11 cellular contexts compared by ENCODE assay signal in the genomic region with DNA sequence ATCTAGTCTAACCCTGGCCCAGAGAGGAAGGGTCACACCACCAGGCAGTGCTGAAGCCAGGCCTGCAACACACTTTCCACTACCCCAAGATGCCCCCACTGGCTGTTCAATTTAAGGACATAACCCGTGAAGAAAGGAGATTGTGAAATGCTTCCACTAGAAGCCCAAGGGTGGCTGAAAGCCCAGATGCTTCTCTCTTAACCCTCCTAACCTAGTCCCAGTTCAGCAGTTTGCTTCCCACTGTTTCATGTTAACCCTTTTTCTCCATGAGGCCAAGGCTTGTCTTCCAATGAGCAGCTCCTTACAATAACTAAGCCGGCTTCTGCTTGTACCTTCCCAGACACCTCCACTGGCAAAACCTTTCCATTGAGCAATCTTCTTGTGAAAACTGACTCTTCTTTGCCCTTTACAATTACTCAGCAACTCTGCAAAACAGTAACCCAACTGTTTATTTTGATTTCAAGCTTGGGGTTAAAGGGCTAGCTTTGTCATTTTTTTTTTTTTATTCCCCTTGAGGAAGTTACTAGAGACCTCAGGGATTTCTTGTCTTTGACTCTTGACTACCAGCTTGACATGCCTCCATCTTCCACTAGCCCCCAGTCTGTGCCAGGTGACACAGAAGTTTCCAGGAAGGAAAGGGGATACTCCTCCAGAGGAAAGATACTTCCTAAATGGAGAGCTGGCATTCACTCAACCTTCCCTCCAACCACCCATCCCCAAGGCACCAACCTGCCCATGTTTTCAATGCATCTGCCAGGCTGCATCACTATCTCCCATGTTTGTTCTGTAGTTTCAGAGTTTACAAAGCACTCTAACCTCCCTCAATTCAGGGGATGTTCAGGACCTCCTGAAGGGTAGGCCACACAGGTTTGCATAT.
DNase-seq lines count a peak whose midpoint lies in the region; ATAC-seq and TF ChIP-seq lines count a peak whose summit lies in the region.
"Had no signal": no experiment of that assay in that cellular context is flagged by ENCODE, and none has a peak within 500 bp of the region (broad histone marks: within the 10 kb centered on the region; RNA-seq: fewer than 3 reads in every experiment).

No MANE protein-coding gene starts in this region.

- H2AFZ ChIP-seq in SK-N-SH (ENCODE audit: low read depth), result no peak overlapping the region

- H3K27ac ChIP-seq in upper lobe of left lung (peak overlapping the region; percentile 33 to 81 (median 63)), SK-N-SH (ENCODE audit: low read depth in 2 of 2, low read length in 1 of 2) (no peak overlapping the region)
- H3K27ac ChIP-seq: thoracic aorta, WERI-Rb-1 had no signal

- peak; percentile 59 to 76 for ATAC-seq in upper lobe of left lung (ENCODE audit: low FRiP score in 2 of 2)
- ATAC-seq in HG03159 (IDR thresholded peaks at IDR 0.05; ENCODE audit: unreplicated experiment), result no peak

- H3K9me2 ChIP-seq in SK-N-SH, result no peaks in the 10 kb centered on the region

- H3K4me3 ChIP-seq in astrocyte of the cerebellum (ENCODE audit: low read depth, low read length) (no peak overlapping the region), upper lobe of left lung (no peak overlapping the region), SK-N-SH (ENCODE audit: low read depth in 2 of 2, low read length in 1 of 2) (no peak overlapping the region)
- H3K4me3 ChIP-seq: thoracic aorta had no signal

- H3K9me3 ChIP-seq in upper lobe of left lung (no peaks in the 10 kb centered on the region), SK-N-SH (no peaks in the 10 kb centered on the region)
- H3K9me3 ChIP-seq: thoracic aorta had no signal

- in situ Hi-C loops in astrocyte of the cerebellum (cut with HindIII; ENCODE audit: low sequenced_read_pairs), result no loop called here

- H3K36me3 ChIP-seq in upper lobe of left lung (no peaks in the 10 kb centered on the region), SK-N-SH (replicated peaks in 1 of 2; ENCODE audit: control insufficient read depth in 1 of 2, insufficient read depth in 2 of 2, low read length in 1 of 2) (no peaks in the 10 kb centered on the region)
- H3K36me3 ChIP-seq: thoracic aorta, WERI-Rb-1 had no signal

- peaks cover 2% of the 10 kb centered on the region for H3K36me3 Mint-ChIP-seq in activated CD4-positive, alpha-beta T cell treated with anti-CD3 and anti-CD28 coated beads, Interleukin-2, amount 10 ng/mL, durations not matched to agents 24 days and 14 days (ENCODE audit: low read depth)

- H3K79me2 ChIP-seq in SK-N-SH (ENCODE audit: insufficient read depth), result no peaks in the 10 kb centered on the region

- no peaks in the 10 kb centered on the region for H3K27me3 ChIP-seq in upper lobe of left lung
- no peaks in the 10 kb centered on the region for H3K27me3 ChIP-seq in SK-N-SH (ENCODE audit: insufficient read depth)

- TF ChIP-seq CTCF in astrocyte of the cerebellum (IDR thresholded peaks at IDR 0.05; ENCODE audit: low read depth, low read length, missing control alignments) (no peak), upper lobe of left lung (IDR thresholded peaks at IDR 0.05) (no peak), SK-N-SH (IDR thresholded peaks at IDR 0.05) (no peak)

- H3K4me1 ChIP-seq in upper lobe of left lung (peaks cover 17 to 37% (median 24%) of the 10 kb centered on the region in 4 donors), SK-N-SH (ENCODE audit: control insufficient read depth in 1 of 2, insufficient read depth in 2 of 2, low read depth in 1 of 2, low read length in 1 of 2) (no peaks in the 10 kb centered on the region)

- DNase-seq in activated CD4-positive, alpha-beta T cell treated with anti-CD3 and anti-CD28 coated beads, Interleukin-2, amount 10 ng/mL, durations not matched to agents 24 days and 14 days, result no peak
- no peak for DNase-seq in activated CD4-positive, alpha-beta T cell treated with anti-CD3 and anti-CD28 coated beads, Interleukin-2, amount 50 U/mL, for 1 hour
- DNase-seq in astrocyte of the cerebellum (ENCODE audit: low read depth) (peak; percentile 45), kidney tubule cell (ENCODE audit: low spot score) (peak; percentile 88), upper lobe of left lung (no peak), SK-N-SH (no peak)
- DNase-seq in stimulated activated naive CD4-positive, alpha-beta T cell treated with Interleukin-2 at 50 U/mL for 16 hours (lab: John Stamatoyannopoulos, UW), result no peak
- DNase-seq: WERI-Rb-1 had no signal

- intact Hi-C loops in activated CD4-positive, alpha-beta T cell treated with anti-CD3 and anti-CD28 coated beads, Interleukin-2, amount 10 ng/mL, durations not matched to agents 24 days and 14 days (cut with micrococcal nuclease), result no loop called here

- TF ChIP-seq EP300 in upper lobe of left lung (IDR thresholded peaks at IDR 0.05), result no peak
- TF ChIP-seq EP300 in SK-N-SH (IDR thresholded peaks at IDR 0.05; ENCODE audit: borderline replicate concordance in 1 of 2, low read depth in 1 of 2, low read length in 1 of 2), result no peak

- peak overlapping the region; percentile 43 for H3K27ac Mint-ChIP-seq in activated CD4-positive, alpha-beta T cell treated with anti-CD3 and anti-CD28 coated beads, Interleukin-2, amount 10 ng/mL, durations not matched to agents 24 days and 14 days
- H3K27ac Mint-ChIP-seq: IgD-negative memory B cell had no signal

- H4K20me1 ChIP-seq in SK-N-SH (ENCODE audit: insufficient read depth), result no peaks in the 10 kb centered on the region

- no peak overlapping the region for H3K4me2 ChIP-seq in SK-N-SH

- POLR2A ChIA-PET in SK-N-SH (lab: Yijun Ruan, JAX), result no interaction called here

- H3K4me1 Mint-ChIP-seq in activated CD4-positive, alpha-beta T cell treated with anti-CD3 and anti-CD28 coated beads, Interleukin-2, amount 10 ng/mL, durations not matched to agents 24 days and 14 days, result peaks cover 57% of the 10 kb centered on the region

- H3K27me3 Mint-ChIP-seq in activated CD4-positive, alpha-beta T cell treated with anti-CD3 and anti-CD28 coated beads, Interleukin-2, amount 10 ng/mL, durations not matched to agents 24 days and 14 days, result no peaks in the 10 kb centered on the region

- H3K9ac ChIP-seq in SK-N-SH, result no peak overlapping the region

- H3F3A ChIP-seq in SK-N-SH (replicated peaks; ENCODE audit: insufficient read depth), result no peaks in the 10 kb centered on the region

- no peak overlapping the region for H3K4me3 Mint-ChIP-seq in activated CD4-positive, alpha-beta T cell treated with anti-CD3 and anti-CD28 coated beads, Interleukin-2, amount 10 ng/mL, durations not matched to agents 24 days and 14 days
- H3K4me3 Mint-ChIP-seq: IgD-negative memory B cell had no signal

- CTCF ChIA-PET in SK-N-SH (lab: Yijun Ruan, JAX), result interaction anchor here (1.3 kb wide), 1 partner anchor 17 kb away, joined by 3 read pairs; no protein-coding TSS in a partner anchor

- no peak for TF ChIP-seq POLR2A in upper lobe of left lung (IDR thresholded peaks at IDR 0.05)

- TF ChIP-seq RAD21 in SK-N-SH (IDR thresholded peaks at IDR 0.05; ENCODE audit: low read length), result no peak

- H3K9me3 Mint-ChIP-seq in activated CD4-positive, alpha-beta T cell treated with anti-CD3 and anti-CD28 coated beads, Interleukin-2, amount 10 ng/mL, durations not matched to agents 24 days and 14 days, result peaks cover 9% of the 10 kb centered on the region
- H3K9me3 Mint-ChIP-seq: IgD-negative memory B cell had no signal

- WGBS in upper lobe of left lung, 2 donors, result 30 to 56% methylated on average over 2 of the region's 2 CpGs
- 27% methylated on average over 2 of the region's 2 CpGs for WGBS in SK-N-SH (ENCODE audit: low lambda C conversion rate)

TF ChIP-seq in SK-N-SH, 30 proteins besides CTCF, POLR2A, EP300 and RAD21:
- TF ChIP-seq FOXM1 (IDR thresholded peaks at IDR 0.05; ENCODE audit: low read depth) (no peak), NRF1 (IDR thresholded peaks at IDR 0.05; ENCODE audit: low read depth, low read length) (no peak), MEF2A (IDR thresholded peaks at IDR 0.05; ENCODE audit: borderline replicate concordance, low read depth) (no peak), RXRA (IDR thresholded peaks at IDR 0.05; ENCODE audit: borderline replicate concordance, low read depth) (no peak), RCOR1 (IDR thresholded peaks at IDR 0.05; ENCODE audit: low read length) (no peak), ELF1 (IDR thresholded peaks at IDR 0.05) (no peak), JUND (IDR thresholded peaks at IDR 0.05) (no peak), MXI1 (IDR thresholded peaks at IDR 0.05; ENCODE audit: low read depth, low read length) (no peak), TCF12 (IDR thresholded peaks at IDR 0.05) (no peak), NFIC (IDR thresholded peaks at IDR 0.05; ENCODE audit: borderline replicate concordance) (no peak), GABPA (IDR thresholded peaks at IDR 0.05; ENCODE audit: low read depth) (no peak)
- TF ChIP-seq, protein P1, sequence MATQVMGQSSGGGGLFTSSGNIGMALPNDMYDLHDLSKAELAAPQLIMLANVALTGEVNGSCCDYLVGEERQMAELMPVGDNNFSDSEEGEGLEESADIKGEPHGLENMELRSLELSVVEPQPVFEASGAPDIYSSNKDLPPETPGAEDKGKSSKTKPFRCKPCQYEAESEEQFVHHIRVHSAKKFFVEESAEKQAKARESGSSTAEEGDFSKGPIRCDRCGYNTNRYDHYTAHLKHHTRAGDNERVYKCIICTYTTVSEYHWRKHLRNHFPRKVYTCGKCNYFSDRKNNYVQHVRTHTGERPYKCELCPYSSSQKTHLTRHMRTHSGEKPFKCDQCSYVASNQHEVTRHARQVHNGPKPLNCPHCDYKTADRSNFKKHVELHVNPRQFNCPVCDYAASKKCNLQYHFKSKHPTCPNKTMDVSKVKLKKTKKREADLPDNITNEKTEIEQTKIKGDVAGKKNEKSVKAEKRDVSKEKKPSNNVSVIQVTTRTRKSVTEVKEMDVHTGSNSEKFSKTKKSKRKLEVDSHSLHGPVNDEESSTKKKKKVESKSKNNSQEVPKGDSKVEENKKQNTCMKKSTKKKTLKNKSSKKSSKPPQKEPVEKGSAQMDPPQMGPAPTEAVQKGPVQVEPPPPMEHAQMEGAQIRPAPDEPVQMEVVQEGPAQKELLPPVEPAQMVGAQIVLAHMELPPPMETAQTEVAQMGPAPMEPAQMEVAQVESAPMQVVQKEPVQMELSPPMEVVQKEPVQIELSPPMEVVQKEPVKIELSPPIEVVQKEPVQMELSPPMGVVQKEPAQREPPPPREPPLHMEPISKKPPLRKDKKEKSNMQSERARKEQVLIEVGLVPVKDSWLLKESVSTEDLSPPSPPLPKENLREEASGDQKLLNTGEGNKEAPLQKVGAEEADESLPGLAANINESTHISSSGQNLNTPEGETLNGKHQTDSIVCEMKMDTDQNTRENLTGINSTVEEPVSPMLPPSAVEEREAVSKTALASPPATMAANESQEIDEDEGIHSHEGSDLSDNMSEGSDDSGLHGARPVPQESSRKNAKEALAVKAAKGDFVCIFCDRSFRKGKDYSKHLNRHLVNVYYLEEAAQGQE (IDR thresholded peaks at IDR 0.05; ENCODE audit: low read depth, low read length), result no peak
- TF ChIP-seq, protein P2, sequence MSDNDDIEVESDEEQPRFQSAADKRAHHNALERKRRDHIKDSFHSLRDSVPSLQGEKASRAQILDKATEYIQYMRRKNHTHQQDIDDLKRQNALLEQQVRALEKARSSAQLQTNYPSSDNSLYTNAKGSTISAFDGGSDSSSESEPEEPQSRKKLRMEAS (IDR thresholded peaks at IDR 0.05; ENCODE audit: low read depth), result no peak
TF ChIP-seq in SK-N-SH: peak in this region for 0.

Comparison
In these comparisons a context has a peak if more than half of its experiments do, and no peak if none do; other contexts are left out.
1. DNase-seq: peak in astrocyte of the cerebellum (single experiment) and kidney tubule cell (single experiment); none in activated CD4-positive, alpha-beta T cell treated with anti-CD3 and anti-CD28 coated beads, Interleukin-2, amount 10 ng/mL, durations not matched to agents 24 days and 14 days (single experiment), activated CD4-positive, alpha-beta T cell treated with anti-CD3 and anti-CD28 coated beads, Interleukin-2, amount 50 U/mL, for 1 hour (single experiment), upper lobe of left lung (0 of 2), stimulated activated naive CD4-positive, alpha-beta T cell treated with Interleukin-2 at 50 U/mL for 16 hours (single experiment) and SK-N-SH (single experiment).
2. H3K27ac ChIP-seq: peak in upper lobe of left lung (4 of 4); none in SK-N-SH (0 of 2).